ENCODE assay signal across 19 cellular contexts in the genomic region with DNA sequence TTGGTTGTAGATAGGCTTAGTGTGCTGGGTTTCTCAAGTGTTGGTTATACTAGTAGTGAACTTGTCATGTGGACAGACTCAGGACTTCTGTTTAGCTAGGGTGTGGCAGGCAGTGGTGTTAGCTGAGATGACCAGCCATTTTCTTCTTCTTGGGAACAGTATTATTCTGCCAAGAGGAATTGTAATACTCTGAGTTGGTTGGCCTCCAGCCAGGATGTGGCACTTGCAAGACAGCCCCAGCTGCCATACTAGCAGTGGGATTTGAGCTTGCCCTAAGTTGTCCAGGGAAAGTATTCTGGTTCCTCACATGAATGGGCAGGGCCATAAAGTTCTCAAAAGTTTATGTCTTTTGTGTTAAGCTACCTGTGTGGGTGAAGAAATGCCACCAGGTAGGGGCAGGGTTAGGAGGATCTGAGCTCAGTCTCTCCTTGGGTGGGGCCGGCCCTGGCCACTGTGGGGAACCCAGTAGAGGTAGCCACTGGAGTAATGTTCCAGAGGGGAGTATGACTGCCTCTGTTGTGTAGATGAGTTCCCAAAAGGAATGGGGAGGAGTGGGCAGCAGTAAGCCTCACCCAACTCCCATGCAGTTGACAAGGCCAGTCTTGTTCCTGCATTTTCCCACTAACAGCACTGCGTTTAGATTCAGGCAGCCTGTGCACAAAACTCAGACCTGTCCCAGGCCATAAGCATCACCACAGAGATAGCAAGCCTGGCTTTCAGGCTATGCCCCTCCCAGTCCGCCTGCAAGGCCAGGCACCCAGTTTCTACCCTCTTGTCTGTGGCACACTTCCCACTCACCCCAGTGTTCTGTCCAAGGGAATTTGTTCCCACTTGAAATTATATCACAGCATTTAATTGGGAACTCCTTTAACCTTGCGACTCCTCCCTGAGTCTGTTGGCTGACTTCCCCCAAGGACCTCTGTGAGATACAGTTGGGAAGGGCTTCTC.
"Had no signal": no experiment of that assay in that cellular context is flagged by ENCODE, and none has a peak within 500 bp of the region (broad histone marks: within the 10 kb centered on the region; RNA-seq: fewer than 3 reads in every experiment).

No MANE protein-coding gene starts in this region.

- H3K27me3 ChIP-seq: body of pancreas, hepatocyte, upper lobe of right lung had no signal

- H2AFZ ChIP-seq: hepatocyte had no signal

- FAIRE-seq: islet of Langerhans had no signal

- H3K36me3 ChIP-seq: upper lobe of right lung had no signal

- H3K9me3 ChIP-seq: upper lobe of right lung had no signal

- H3K27ac ChIP-seq: body of pancreas, hepatocyte, upper lobe of right lung had no signal

- H3K4me1 ChIP-seq: body of pancreas, upper lobe of right lung had no signal

- H3K79me2 ChIP-seq: hepatocyte had no signal

- H3K4me2 ChIP-seq: hepatocyte had no signal

- H3K4me3 ChIP-seq: body of pancreas, hepatocyte, lung, upper lobe of right lung had no signal

- DNase-seq: activated CD4-positive, alpha-beta T cell treated with anti-CD3 and anti-CD28 coated beads for 48 hours; activated CD4-positive, CD25-positive, alpha-beta regulatory T cell; activated CD8-positive, alpha-beta T cell treated with anti-CD3 and anti-CD28 coated beads for 36 hours; activated naive CD4-positive, alpha-beta T cell treated with Interleukin-2 at 50 U/mL for 16 hours; activated naive CD8-positive, alpha-beta T cell treated with anti-CD3 and anti-CD28 coated beads, Interleukin-2, amount 10 ng/mL, durations not matched to agents 7 days and 5 days; activated T-cell treated with anti-CD3 and anti-CD28 coated beads, Interleukin-2, amount 50 U/mL, for 24 hours; amygdala; cerebellar nuclear complex; cortex of kidney; effector CD4-positive, alpha-beta T cell; left colon; nephron progenitor cell; stimulated activated naive B cell treated with anti-CD40 and anti-IgM and Interleukin-4, amounts not matched to agents 10 μg/mL and 1 μg/mL and 100 μg/mL, for 72 hours; T1000; upper lobe of right lung had no signal
